Comparison of ENCODE assay signal across 8 cellular contexts in the genomic region with DNA sequence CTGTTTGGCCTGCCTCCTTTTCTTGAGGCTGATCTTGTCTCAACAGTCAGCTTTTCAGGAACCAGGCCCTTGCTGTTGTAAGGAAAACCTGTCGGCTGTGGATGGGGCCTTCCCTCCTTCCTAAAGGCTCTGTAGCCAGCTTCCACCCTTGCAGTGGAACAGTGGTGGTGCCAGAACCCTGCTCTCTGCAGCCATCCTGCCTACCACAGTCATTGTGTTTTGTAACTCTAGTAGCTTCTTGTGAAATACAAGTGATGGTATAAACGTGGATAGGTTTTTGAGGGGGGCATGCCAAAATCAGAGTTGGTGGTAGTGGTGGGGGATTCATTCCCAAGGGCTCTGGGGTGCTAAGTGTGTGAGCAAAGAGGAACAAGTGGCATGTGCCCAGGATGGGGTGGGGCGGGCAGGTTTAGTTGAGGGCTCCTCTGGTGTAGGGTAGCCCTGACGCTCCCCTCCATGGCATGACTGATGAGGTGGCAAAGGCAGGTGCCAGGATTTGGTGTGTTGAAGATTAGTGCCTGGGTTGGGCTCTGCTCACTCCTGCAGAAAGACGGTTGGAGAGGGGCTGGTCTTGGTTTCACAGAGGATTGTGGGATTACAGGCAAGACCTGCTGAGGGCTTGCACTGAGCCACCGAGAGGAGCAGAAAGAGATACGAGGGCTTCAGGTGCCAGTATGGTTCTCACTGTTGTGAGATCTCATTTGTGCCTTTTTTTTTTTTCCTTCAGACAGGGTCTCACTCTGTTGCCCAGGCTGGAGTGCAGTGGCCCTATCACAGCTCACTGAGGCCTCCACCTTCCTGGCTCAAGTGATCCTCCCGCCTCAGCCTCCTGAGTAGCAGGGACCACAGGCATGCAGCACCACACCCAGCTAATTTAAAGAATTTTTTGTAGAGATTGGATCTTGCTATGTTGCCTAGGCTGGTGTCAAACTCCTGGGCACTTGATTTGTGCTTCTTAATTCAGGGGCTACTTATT. TPM values are rescaled to one million over a fixed set of nuclear protein-coding genes. Genes with fewer than 3 reads are reported as not detected.
DNase-seq lines count a peak whose midpoint lies in the region; ATAC-seq and TF ChIP-seq lines count a peak whose summit lies in the region.

No MANE protein-coding gene starts in this region.

- intact Hi-C loops in left ventricle myocardium inferior (cut with micrococcal nuclease) (no loop called here), Right ventricle myocardium inferior (cut with DNase I) (no loop called here), MCF 10A (cut with micrococcal nuclease) (no loop called here), vagina (cut with DNase I) (loop anchor here (5.0 kb wide), 1 partner anchor 36 kb away; no protein-coding TSS in a partner anchor)

- no peak overlapping the region for H3K23ac ChIP-seq in mesendoderm (ENCODE audit: low read length)

- H3K9me3 ChIP-seq in left ventricle myocardium inferior (replicated peaks) (no peaks in the 10 kb centered on the region), vagina (no peaks in the 10 kb centered on the region)

- H3K18ac ChIP-seq in mesendoderm (ENCODE audit: low read length), result peak overlapping the region; percentile 41

- no peaks in the 10 kb centered on the region for H3K9me3 Mint-ChIP-seq in MCF 10A (ENCODE audit: unreplicated experiment)

- H4K5ac ChIP-seq in mesendoderm (ENCODE audit: low read length), result no peak overlapping the region

- peaks cover 12% of the 10 kb centered on the region for H3K36me3 Mint-ChIP-seq in MCF 10A (ENCODE audit: insufficient read depth, unreplicated experiment)

- WGBS in mesendoderm (ENCODE audit: extremely low coverage, insufficient coverage, low lambda C conversion rate), result no CpG with 5 or more reads among the region's 8 CpGs

- H3K79me2 ChIP-seq in mesendoderm (ENCODE audit: control insufficient read depth, insufficient read depth, low read length), result peaks cover 93% of the 10 kb centered on the region

- ATAC-seq in Right ventricle myocardium inferior (no peak), GM19467 (IDR thresholded peaks at IDR 0.05; ENCODE audit: unreplicated experiment) (no peak)
- ATAC-seq in activated CD4-positive, CD25-positive, alpha-beta regulatory T cell treated with anti-CD3 and anti-CD28 coated beads, Interleukin-2, amount 50 U/mL, for 24 hours, result no peak

- peak overlapping the region; percentile 80 for H3K56ac ChIP-seq in mesendoderm (ENCODE audit: low read length)

- H3K79me1 ChIP-seq in mesendoderm (ENCODE audit: low read length), result peaks cover 38% of the 10 kb centered on the region

- no peak overlapping the region for H2AK5ac ChIP-seq in mesendoderm (ENCODE audit: low read length)

- peak overlapping the region; percentile 58 for H3K4me3 Mint-ChIP-seq in MCF 10A (ENCODE audit: unreplicated experiment)

- no peak overlapping the region for H2BK120ac ChIP-seq in mesendoderm (ENCODE audit: low read depth, low read length)

- H2BK5ac ChIP-seq in mesendoderm (ENCODE audit: low read length), result peak overlapping the region; percentile 35

- no peak overlapping the region for H4K8ac ChIP-seq in mesendoderm (ENCODE audit: low read depth, low read length)

- no peaks in the 10 kb centered on the region for H3K27me3 Mint-ChIP-seq in MCF 10A (ENCODE audit: insufficient read depth, unreplicated experiment)

- H3K9ac ChIP-seq in mesendoderm (ENCODE audit: low read length), result peak overlapping the region; percentile 61

- H3K36me3 ChIP-seq in left ventricle myocardium inferior (no peaks in the 10 kb centered on the region), mesendoderm (ENCODE audit: control insufficient read depth, insufficient read depth, low read length) (no peaks in the 10 kb centered on the region), vagina (no peaks in the 10 kb centered on the region)

- TF ChIP-seq POLR2A in vagina (IDR thresholded peaks at IDR 0.05), result no peak

- peaks cover 100% of the 10 kb centered on the region for H3K4me1 ChIP-seq in left ventricle myocardium inferior
- peaks cover 46% of the 10 kb centered on the region for H3K4me1 ChIP-seq in mesendoderm (ENCODE audit: control insufficient read depth, low read depth, low read length)
- peaks cover 100% of the 10 kb centered on the region for H3K4me1 ChIP-seq in vagina

- in situ Hi-C loops in G401 (cut with HindIII; ENCODE audit: low sequenced_read_pairs), result no loop called here

- DNase-seq in left ventricle myocardium inferior (no peak), Right ventricle myocardium inferior (ENCODE audit: missing footprints) (no peak), MCF 10A (ENCODE audit: unreplicated experiment) (peak; percentile 71), mesendoderm (no peak), vagina (ENCODE audit: extremely low spot score in 2 of 2) (no peak), G401 (ENCODE audit: low spot score) (no peak)

- peaks cover 73% of the 10 kb centered on the region for H3K4me1 Mint-ChIP-seq in MCF 10A (ENCODE audit: insufficient read depth, unreplicated experiment)

- H2BK15ac ChIP-seq in mesendoderm (replicated peaks; ENCODE audit: low read depth), result no peak overlapping the region

- no peaks in the 10 kb centered on the region for H3K27me3 ChIP-seq in left ventricle myocardium inferior (ENCODE audit: low read depth)
- no peaks in the 10 kb centered on the region for H3K27me3 ChIP-seq in mesendoderm (ENCODE audit: insufficient read depth, low read length, poor library complexity)
- no peaks in the 10 kb centered on the region for H3K27me3 ChIP-seq in vagina

- H3K27ac ChIP-seq in left ventricle myocardium inferior (replicated peaks) (peak overlapping the region; percentile 100), mesendoderm (ENCODE audit: low read depth, low read length) (peak overlapping the region; percentile 23), vagina (peak overlapping the region; percentile 89)

- peak overlapping the region; percentile 8 for H3K4me2 ChIP-seq in mesendoderm (ENCODE audit: low read length)

- H3K4me3 ChIP-seq in left ventricle myocardium inferior (peak overlapping the region; percentile 99), mesendoderm (ENCODE audit: low read length) (no peak overlapping the region), vagina (no peak overlapping the region)

- no peak overlapping the region for H3K4ac ChIP-seq in mesendoderm (ENCODE audit: low read depth, low read length)

- TF ChIP-seq CTCF in left ventricle myocardium inferior (IDR thresholded peaks at IDR 0.05; ENCODE audit: borderline replicate concordance) (no peak), MCF 10A (IDR thresholded peaks at IDR 0.05; ENCODE audit: unreplicated experiment) (no peak), vagina (IDR thresholded peaks at IDR 0.05) (no peak)

- peak overlapping the region; percentile 89 for H3K27ac Mint-ChIP-seq in MCF 10A (ENCODE audit: low read depth, unreplicated experiment)

- CTCF ChIA-PET in MCF 10A (lab: Yijun Ruan, JAX), result interaction anchor here (0.7 to 33.7 kb wide), 9 partner anchors 9 to 200 kb away, joined by 3 to 923 read pairs (median 5); no protein-coding TSS in a partner anchor

- POLR2A ChIA-PET in MCF 10A (lab: Yijun Ruan, JAX), result interaction anchor here (0.7 to 12.8 kb wide), 7 partner anchors 8 to 47 kb away, joined by 3 to 225 read pairs (median 12); no protein-coding TSS in a partner anchor

- BruUV-seq in MCF 10A (replicated peaks; lab: Mats Ljungman, UMichigan), result no TSS peak

RNA-seq across cellular contexts. Expression of a gene that starts 7.4 kb away (rescaled TPM):
- total RNA-seq in left ventricle myocardium inferior (33.4 TPM), Right ventricle myocardium inferior (38.7 TPM), MCF 10A (2022) (46.9 and 53.7 TPM in 2 replicates), vagina (98.0 TPM)
- 32.4 TPM for polyA plus RNA-seq in mesendoderm (2013, experiment 1 of 2)
- 30.9 TPM for polyA plus RNA-seq in mesendoderm (2013, experiment 2 of 2)
- 8.5 and 24.5 TPM in 2 replicates for total RNA-seq in G401 (2014; rRNA removed; shearing (Covaris generic))

RNA-seq across cellular contexts. Expression of a gene that starts 53.1 kb away (rescaled TPM):
- total RNA-seq in left ventricle myocardium inferior (101 TPM), Right ventricle myocardium inferior (102 TPM), MCF 10A (2022) (6.0 and 6.7 TPM in 2 replicates), vagina (62.4 TPM)
- polyA plus RNA-seq in mesendoderm (2013, experiment 1 of 2), result 50.0 TPM
- 50.0 TPM for polyA plus RNA-seq in mesendoderm (2013, experiment 2 of 2)
- total RNA-seq in G401 (2014; rRNA removed; shearing (Covaris generic)), result 61.2 and 65.0 TPM in 2 replicates

Comparison
In these comparisons a context has a peak if more than half of its experiments do, and no peak if none do; other contexts are left out.
1. H3K27ac ChIP-seq: peak in every context shown above with its lines; median percentile 100 in left ventricle myocardium inferior; 89 in vagina; 23 in mesendoderm.